Comparison of ENCODE assay signal across 14 cellular contexts in genomic region chr11:120877746-120878365, GRCh38.
"Had no signal": no experiment of that assay in that cellular context is flagged by ENCODE, and none has a peak within 500 bp of the region (broad histone marks: within the 10 kb centered on the region; RNA-seq: fewer than 3 reads in every experiment).

No MANE protein-coding gene starts in this region.

- H3K36me3 ChIP-seq: brain microvascular endothelial cell, right atrium auricular region had no signal

- H3K9me3 ChIP-seq: right atrium auricular region had no signal

- DNase-seq: activated CD4-positive, alpha-beta T cell treated with anti-CD3 and anti-CD28 coated beads, Interleukin-2, amount 50 U/mL, for 1 hour; activated naive CD8-positive, alpha-beta T cell treated with anti-CD3 and anti-CD28 coated beads, Interleukin-2, amount 10 ng/mL, durations not matched to agents 7 days and 5 days; brain microvascular endothelial cell; cortex of kidney; effector CD4-positive, alpha-beta T cell; foreskin keratinocyte; mesenchymal stem cell; nucleus accumbens; stimulated activated CD4-positive, alpha-beta T cell treated with anti-CD3 and anti-CD28 coated beads, Interleukin-2, amount 100 ng/mL, for 48 hours had no signal

- H3K27me3 ChIP-seq: brain microvascular endothelial cell, right atrium auricular region had no signal

- H3K4me3 Mint-ChIP-seq: activated naive CD8-positive, alpha-beta T cell treated with anti-CD3 and anti-CD28 coated beads, Interleukin-2, amount 10 ng/mL, durations not matched to agents 7 days and 5 days; activated T-helper 1 cell treated with anti-CD3 and anti-CD28 coated beads, Interleukin-12 subunit alpha, Interleukin-12 subunit beta, Interleukin-2, Interleukin-4 antibody, amounts not matched to agents 30 ng/mL and 10 ng/mL and 1 ng/mL, durations not matched to agents 14 hours and 24 hours and 36 hours; central memory CD8-positive, alpha-beta T cell; nephron; stimulated activated memory B cell treated with anti-CD40 and anti-IgM and Interleukin-4, amounts not matched to agents 10 μg/mL and 1 μg/mL and 100 μg/mL, for 72 hours had no signal

- H3K4me3 ChIP-seq: right atrium auricular region had no signal

- H3K27ac Mint-ChIP-seq: activated naive CD8-positive, alpha-beta T cell treated with anti-CD3 and anti-CD28 coated beads, Interleukin-2, amount 10 ng/mL, durations not matched to agents 7 days and 5 days; activated T-helper 1 cell treated with anti-CD3 and anti-CD28 coated beads, Interleukin-12 subunit alpha, Interleukin-12 subunit beta, Interleukin-2, Interleukin-4 antibody, amounts not matched to agents 30 ng/mL and 10 ng/mL and 1 ng/mL, durations not matched to agents 14 hours and 24 hours and 36 hours; nephron; stimulated activated memory B cell treated with anti-CD40 and anti-IgM and Interleukin-4, amounts not matched to agents 10 μg/mL and 1 μg/mL and 100 μg/mL, for 72 hours had no signal

- ATAC-seq: foreskin keratinocyte; stimulated activated memory B cell treated with anti-CD40 and anti-IgM and Interleukin-4, amounts not matched to agents 10 μg/mL and 1 μg/mL and 100 μg/mL, for 72 hours had no signal

- H3K4me1 ChIP-seq: foreskin keratinocyte had no signal

- H3K4me1 Mint-ChIP-seq: activated naive CD8-positive, alpha-beta T cell treated with anti-CD3 and anti-CD28 coated beads, Interleukin-2, amount 10 ng/mL, durations not matched to agents 7 days and 5 days; stimulated activated memory B cell treated with anti-CD40 and anti-IgM and Interleukin-4, amounts not matched to agents 10 μg/mL and 1 μg/mL and 100 μg/mL, for 72 hours had no signal

- H3K36me3 Mint-ChIP-seq: activated naive CD8-positive, alpha-beta T cell treated with anti-CD3 and anti-CD28 coated beads, Interleukin-2, amount 10 ng/mL, durations not matched to agents 7 days and 5 days had no signal
